ENCODE assay signal across 8 cellular contexts in genomic region chr17:40551091-40551873, GRCh38. TPM values are rescaled to one million over a fixed set of nuclear protein-coding genes. Genes with fewer than 3 reads are reported as not detected.
DNase-seq lines count a peak whose midpoint lies in the region; ATAC-seq and TF ChIP-seq lines count a peak whose summit lies in the region.

No MANE protein-coding gene starts in this region.

- TF ChIP-seq RAD21 in liver (IDR thresholded peaks at IDR 0.05), result peak; percentile 19 to 54

- no peak overlapping the region for H3K4me3 Mint-ChIP-seq in activated T-cell treated with anti-CD3 and anti-CD28 coated beads, Interleukin-2, amount 50 U/mL, for 24 hours
- H3K4me3 Mint-ChIP-seq in activated T-cell treated with anti-CD3 and anti-CD28 coated beads, Interleukin-2, amount 50 U/mL, for 4 hours, result no peak overlapping the region

- H3K4me1 ChIP-seq in ascending aorta (peaks cover 4% of the 10 kb centered on the region in 2 donors), liver (ENCODE audit: control insufficient read depth in 4 of 4, insufficient read depth in 4 of 4, low read length in 3 of 4) (peaks cover 21 to 69% (median 48%) of the 10 kb centered on the region in 4 donors), transverse colon (peaks cover 32 to 65% (median 41%) of the 10 kb centered on the region in 4 donors)

- H3K9ac ChIP-seq in liver (ENCODE audit: low read depth in 1 of 2, low read length in 2 of 2), result peak overlapping the region in 1 of 2 donors; percentile 68

- H3K27ac Mint-ChIP-seq in activated T-cell treated with anti-CD3 and anti-CD28 coated beads, Interleukin-2, amount 50 U/mL, for 24 hours, result peak overlapping the region; percentile 4

- H3K4me3 ChIP-seq in ascending aorta (no peak overlapping the region), liver (ENCODE audit: low read depth in 1 of 3, low read length in 3 of 3) (peak overlapping the region in 1 of 3 donors; percentile 10), transverse colon (no peak overlapping the region)

- no peaks in the 10 kb centered on the region for H3K27me3 Mint-ChIP-seq in activated T-cell treated with anti-CD3 and anti-CD28 coated beads, Interleukin-2, amount 50 U/mL, for 24 hours
- H3K27me3 Mint-ChIP-seq in activated T-cell treated with anti-CD3 and anti-CD28 coated beads, Interleukin-2, amount 50 U/mL, for 4 hours (ENCODE audit: low read depth), result no peaks in the 10 kb centered on the region

- TF ChIP-seq POLR2A in transverse colon (IDR thresholded peaks at IDR 0.05), result no peak

- WGBS in liver, result 40% methylated on average over 6 of the region's 6 CpGs
- 67% methylated on average over 6 of the region's 6 CpGs; no CpG with 5 or more reads in 1 of the 2 donors for WGBS in transverse colon (ENCODE audit: low coverage in 1 of 2), 2 donors

- in situ Hi-C loops in transverse colon (cut with MboI; ENCODE audit: low pct_ligation_motif_present in 1 of 4, low pct_unique_long_range_greater_than_20kb in 1 of 4, low sequenced_read_pairs in 3 of 4), result no loop called here

- H3K36me3 Mint-ChIP-seq in activated T-cell treated with anti-CD3 and anti-CD28 coated beads, Interleukin-2, amount 50 U/mL, for 24 hours (ENCODE audit: low read depth), result peaks cover 54% of the 10 kb centered on the region
- H3K36me3 Mint-ChIP-seq in activated T-cell treated with anti-CD3 and anti-CD28 coated beads, Interleukin-2, amount 50 U/mL, for 4 hours (ENCODE audit: insufficient read depth), result peaks cover 37% of the 10 kb centered on the region

- TF ChIP-seq CTCF in ascending aorta (IDR thresholded peaks at IDR 0.05), result no peak
- no peak for TF ChIP-seq CTCF in liver (IDR thresholded peaks at IDR 0.05; ENCODE audit: low read depth, low read length, missing input control)
- TF ChIP-seq CTCF in transverse colon (IDR thresholded peaks at IDR 0.05), result no peak

- intact Hi-C loops in ascending aorta (cut with DNase I) (no loop called here), transverse colon (cut with DNase I; ENCODE audit: low total_unique reads) (no loop called here)

- H3K36me3 ChIP-seq in ascending aorta (no peaks in the 10 kb centered on the region), liver (ENCODE audit: control insufficient read depth in 4 of 4, insufficient read depth in 3 of 4, low read depth in 1 of 4, low read length in 3 of 4) (no peaks in the 10 kb centered on the region), transverse colon (no peaks in the 10 kb centered on the region)

- no peak for ATAC-seq in activated T-cell treated with anti-CD3 and anti-CD28 coated beads, Interleukin-2, amount 50 U/mL, for 4 hours
- ATAC-seq in GM21526 (IDR thresholded peaks at IDR 0.05; ENCODE audit: low FRiP score, unreplicated experiment), result no peak

- no peaks in the 10 kb centered on the region for H3K27me3 ChIP-seq in ascending aorta
- no peaks in the 10 kb centered on the region for H3K27me3 ChIP-seq in liver (ENCODE audit: control insufficient read depth in 4 of 4, insufficient read depth in 4 of 4, low read length in 3 of 4)
- H3K27me3 ChIP-seq in transverse colon, result no peaks in the 10 kb centered on the region

- DNase-seq in activated T-cell treated with anti-CD3 and anti-CD28 coated beads, Interleukin-2, amount 50 U/mL, for 24 hours, result peak; percentile 40
- DNase-seq in activated T-cell treated with anti-CD3 and anti-CD28 coated beads, Interleukin-2, amount 50 U/mL, for 4 hours, result no peak
- DNase-seq in ascending aorta (ENCODE audit: low spot score in 2 of 2) (peak in 1 of 2 donors; percentile 82), transverse colon (peak; percentile 54), UCSD-AML1 (lab: John Stamatoyannopoulos, UW; ENCODE audit: unreplicated experiment) (no peak)
- no peak for DNase-seq in stimulated activated CD4-positive, alpha-beta T cell treated with anti-CD3 and anti-CD28 coated beads, Interleukin-1b, Interleukin-23, amount 100 ng/mL, for 48 hours

- H3K9me3 Mint-ChIP-seq in activated T-cell treated with anti-CD3 and anti-CD28 coated beads, Interleukin-2, amount 50 U/mL, for 24 hours, result no peaks in the 10 kb centered on the region
- H3K9me3 Mint-ChIP-seq in activated T-cell treated with anti-CD3 and anti-CD28 coated beads, Interleukin-2, amount 50 U/mL, for 4 hours, result no peaks in the 10 kb centered on the region

- H3K4me1 Mint-ChIP-seq in activated T-cell treated with anti-CD3 and anti-CD28 coated beads, Interleukin-2, amount 50 U/mL, for 24 hours (ENCODE audit: low read depth), result peaks cover 100% of the 10 kb centered on the region
- H3K4me1 Mint-ChIP-seq in activated T-cell treated with anti-CD3 and anti-CD28 coated beads, Interleukin-2, amount 50 U/mL, for 4 hours (ENCODE audit: low read depth), result peaks cover 96% of the 10 kb centered on the region

- H3K27ac ChIP-seq in ascending aorta (peak overlapping the region; percentile 61 to 74), liver (ENCODE audit: low read depth in 1 of 2, low read length in 2 of 2) (peak overlapping the region; percentile 90 to 94), transverse colon (peak overlapping the region; percentile 79 to 87 (median 84))

- no peaks in the 10 kb centered on the region for H3K9me3 ChIP-seq in ascending aorta
- no peaks in the 10 kb centered on the region for H3K9me3 ChIP-seq in liver (ENCODE audit: control insufficient read depth in 4 of 4, low read length in 3 of 4)
- no peaks in the 10 kb centered on the region for H3K9me3 ChIP-seq in transverse colon

- TF ChIP-seq EP300 in transverse colon (IDR thresholded peaks at IDR 0.05; ENCODE audit: low read depth), result no peak

TF ChIP-seq in liver, 16 proteins besides CTCF, POLR2A, EP300 and RAD21 (continues in another document):
- TF ChIP-seq NR2F2 (IDR thresholded peaks at IDR 0.05) (peak; percentile 89), FOXA2 (IDR thresholded peaks at IDR 0.05) (peak; percentile 88), TAF1 (conservative IDR thresholded peaks at IDR 0.05) (no peak), HNF4A (conservative IDR thresholded peaks at IDR 0.05) (peak; percentile 92), GABPA (IDR thresholded peaks at IDR 0.05 in 1 of 2, conservative IDR thresholded peaks at IDR 0.05 in 1 of 2) (peak in 1 of 2 donors; percentile 41), JUND (IDR thresholded peaks at IDR 0.05) (peak; percentile 90 to 92), FOXA1 (IDR thresholded peaks at IDR 0.05) (peak; percentile 82), REST (IDR thresholded peaks at IDR 0.05) (peak; percentile 87), RXRA (IDR thresholded peaks at IDR 0.05) (peak; percentile 96 to 98), ATF3 (IDR thresholded peaks at IDR 0.05) (peak; percentile 75)
- TF ChIP-seq, protein P1, sequence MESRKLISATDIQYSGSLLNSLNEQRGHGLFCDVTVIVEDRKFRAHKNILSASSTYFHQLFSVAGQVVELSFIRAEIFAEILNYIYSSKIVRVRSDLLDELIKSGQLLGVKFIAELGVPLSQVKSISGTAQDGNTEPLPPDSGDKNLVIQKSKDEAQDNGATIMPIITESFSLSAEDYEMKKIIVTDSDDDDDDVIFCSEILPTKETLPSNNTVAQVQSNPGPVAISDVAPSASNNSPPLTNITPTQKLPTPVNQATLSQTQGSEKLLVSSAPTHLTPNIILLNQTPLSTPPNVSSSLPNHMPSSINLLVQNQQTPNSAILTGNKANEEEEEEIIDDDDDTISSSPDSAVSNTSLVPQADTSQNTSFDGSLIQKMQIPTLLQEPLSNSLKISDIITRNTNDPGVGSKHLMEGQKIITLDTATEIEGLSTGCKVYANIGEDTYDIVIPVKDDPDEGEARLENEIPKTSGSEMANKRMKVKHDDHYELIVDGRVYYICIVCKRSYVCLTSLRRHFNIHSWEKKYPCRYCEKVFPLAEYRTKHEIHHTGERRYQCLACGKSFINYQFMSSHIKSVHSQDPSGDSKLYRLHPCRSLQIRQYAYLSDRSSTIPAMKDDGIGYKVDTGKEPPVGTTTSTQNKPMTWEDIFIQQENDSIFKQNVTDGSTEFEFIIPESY (IDR thresholded peaks at IDR 0.05), result peak; percentile 92

RNA-seq across cellular contexts. Expression of gene CCR7, which starts 14.0 kb away (rescaled TPM):
- 100 to 1,000 TPM in 2 of 3 donors, 10 to 100 TPM in 1; 77.3 to 109 (median 108) TPM for total RNA-seq in activated T-cell treated with anti-CD3 and anti-CD28 coated beads, Interleukin-2, amount 50 U/mL, for 4 hours
- total RNA-seq in ascending aorta (not detected), liver (under 1 TPM; 0.08 to 0.89 TPM), transverse colon (1 to 10 TPM in 2 of 4 donors, under 1 TPM in 1, not detected in 1; 0.14 to 5.4 (median 4.9) TPM)
- under 1 TPM; 0.16 to 0.40 TPM for polyA plus RNA-seq in liver

RNA-seq across cellular contexts. Expression of gene TNS4, which starts 49.9 kb away (rescaled TPM):
- total RNA-seq in activated T-cell treated with anti-CD3 and anti-CD28 coated beads, Interleukin-2, amount 50 U/mL, for 4 hours, result 1 to 10 TPM; 3.9 to 4.7 (median 4.1) TPM
- total RNA-seq in ascending aorta (not detected), liver (under 1 TPM in 1 of 2 donors, not detected in 1; 0.08 TPM), transverse colon (1 to 10 TPM in 3 of 4 donors, not detected in 1; 1.2 to 4.2 (median 2.5) TPM)
- polyA plus RNA-seq in liver, result not detected

Comparison
In these comparisons a context has a peak if more than half of its experiments do, and no peak if none do; other contexts are left out.
1. DNase-seq: peak in activated T-cell treated with anti-CD3 and anti-CD28 coated beads, Interleukin-2, amount 50 U/mL, for 24 hours (single experiment) and transverse colon (single experiment); none in activated T-cell treated with anti-CD3 and anti-CD28 coated beads, Interleukin-2, amount 50 U/mL, for 4 hours (single experiment), UCSD-AML1 (single experiment) and stimulated activated CD4-positive, alpha-beta T cell treated with anti-CD3 and anti-CD28 coated beads, Interleukin-1b, Interleukin-23, amount 100 ng/mL, for 48 hours (single experiment).
2. RNA of gene CCR7, which starts 14.0 kb away (total RNA-seq): 77.3 to 109 TPM in activated T-cell treated with anti-CD3 and anti-CD28 coated beads, Interleukin-2, amount 50 U/mL, for 4 hours; 0.14 to 5.4 TPM in transverse colon, 0.08 to 0.89 TPM in liver and not detected in ascending aorta (single experiment); every median in the first group is over 10 times any median in the second.
3. Peak in every context shown above with its lines, with median percentiles within 50 percentile points of each other: H3K27ac ChIP-seq.